Comparison of ENCODE assay signal across 8 cellular contexts in genomic region chr10:43605850-43606322, GRCh38. TPM values are rescaled to one million over a fixed set of nuclear protein-coding genes. Genes with fewer than 3 reads are reported as not detected.
DNase-seq lines count a peak whose midpoint lies in the region; ATAC-seq and TF ChIP-seq lines count a peak whose summit lies in the region.

No MANE protein-coding gene starts in this region.

- H3K27me3 ChIP-seq in ascending aorta = no peaks in the 10 kb centered on the region
- no peaks in the 10 kb centered on the region for H3K27me3 ChIP-seq in mesenchymal stem cell (ENCODE audit: control insufficient read depth in 1 of 2, insufficient read depth in 1 of 2, low read length in 2 of 2)

- no peak overlapping the region for H2BK5ac ChIP-seq in mesenchymal stem cell (ENCODE audit: low read depth, low read length, poor library complexity, severe bottlenecking)

- H2AK5ac ChIP-seq in mesenchymal stem cell (ENCODE audit: low read length, severe bottlenecking) = no peak overlapping the region

- H2AFZ ChIP-seq in mesenchymal stem cell (ENCODE audit: low read depth, low read length) = peak overlapping the region; percentile 79

- no peak overlapping the region for H3K4ac ChIP-seq in mesenchymal stem cell (ENCODE audit: low read depth in 1 of 2, low read length in 2 of 2)

- H3K27ac ChIP-seq in ascending aorta (peak overlapping the region; percentile 41 to 54), mesenchymal stem cell (ENCODE audit: low read length, poor library complexity, severe bottlenecking) (no peak overlapping the region)

- DNase-seq in GM12864 (ENCODE audit: low read depth) = no peak
- DNase-seq in ascending aorta (ENCODE audit: low spot score in 2 of 2) = no peak
- no peak for DNase-seq in mesenchymal stem cell
- DNase-seq in AML-193 (lab: John Stamatoyannopoulos, UW) = no peak
- no peak for DNase-seq in MV-4-11 (lab: John Stamatoyannopoulos, UW)
- DNase-seq in NCI-H1092 treated with DMSO at 0.1 percent for 48 hours (lab: John Stamatoyannopoulos, UW) = no peak

- no peak overlapping the region for H3K18ac ChIP-seq in mesenchymal stem cell (ENCODE audit: low read depth in 1 of 2, low read length in 2 of 2)

- H3K36me3 ChIP-seq in ascending aorta = peaks cover 0 to 18% of the 10 kb centered on the region in 2 donors
- peaks cover 10 to 26% of the 10 kb centered on the region in 2 experiments for H3K36me3 ChIP-seq in mesenchymal stem cell (ENCODE audit: control insufficient read depth in 1 of 2, insufficient read depth in 2 of 2, low read depth in 1 of 2, low read length in 2 of 2)

- peaks cover 13% of the 10 kb centered on the region for H3K79me1 ChIP-seq in mesenchymal stem cell (replicated peaks; ENCODE audit: low read length, poor library complexity, severe bottlenecking)

- H3K4me1 ChIP-seq in ascending aorta (peaks cover 0 to 10% of the 10 kb centered on the region in 2 donors), mesenchymal stem cell (ENCODE audit: control insufficient read depth, insufficient read depth, low read depth, low read length) (peaks cover 5% of the 10 kb centered on the region)

- H3K14ac ChIP-seq in mesenchymal stem cell (ENCODE audit: low read length in 2 of 2) = no peak overlapping the region

- H3K4me2 ChIP-seq in mesenchymal stem cell (ENCODE audit: low read length, poor library complexity, severe bottlenecking) = peak overlapping the region; percentile 81

- no peak overlapping the region for H4K91ac ChIP-seq in mesenchymal stem cell (ENCODE audit: low read length)

- H3K23ac ChIP-seq in mesenchymal stem cell (ENCODE audit: low read length in 2 of 2) = no peak overlapping the region

- H2BK15ac ChIP-seq in mesenchymal stem cell (ENCODE audit: low read depth, poor library complexity, severe bottlenecking) = no peak overlapping the region

- no peak overlapping the region for H2BK12ac ChIP-seq in mesenchymal stem cell (ENCODE audit: low read length in 2 of 2)

- H3K9ac ChIP-seq in mesenchymal stem cell (ENCODE audit: low read length) = peak overlapping the region; percentile 81

- ATAC-seq in HG02884 (IDR thresholded peaks at IDR 0.05; ENCODE audit: unreplicated experiment) (peak; percentile 16), HG02970 (IDR thresholded peaks at IDR 0.05; ENCODE audit: low FRiP score, unreplicated experiment) (no peak)

- H4K8ac ChIP-seq in mesenchymal stem cell (ENCODE audit: low read length) = peak overlapping the region; percentile 1

- H3K9me3 ChIP-seq in ascending aorta (no peaks in the 10 kb centered on the region), mesenchymal stem cell (ENCODE audit: control insufficient read depth, low read length) (peaks cover 8% of the 10 kb centered on the region)

- WGBS in mesenchymal stem cell = 65% methylated on average over 12 of the region's 12 CpGs

- TF ChIP-seq CTCF in GM12864 (IDR thresholded peaks at IDR 0.05; ENCODE audit: low read depth, low read length, missing control alignments) (no peak), ascending aorta (IDR thresholded peaks at IDR 0.05) (peak in 1 of 3 experiments; percentile 4)

- H2BK120ac ChIP-seq in mesenchymal stem cell (ENCODE audit: low read depth, low read length) = no peak overlapping the region

- intact Hi-C loops in ascending aorta (cut with DNase I) = loop anchor here (2.0 kb wide), 2 partner anchors 31 to 43 kb away; partner anchors contain the start of genes ZNF239 and ZNF32

- H3K4me3 ChIP-seq in GM12864 (ENCODE audit: low read depth, low read length) (peak overlapping the region; percentile 87), ascending aorta (peak overlapping the region; percentile 72 to 97), mesenchymal stem cell (ENCODE audit: insufficient read depth in 1 of 2, low read depth in 1 of 2, low read length in 2 of 2) (peak overlapping the region in 1 of 2 experiments; percentile 83)

RNA-seq across cellular contexts. Expression of gene ZNF485, which starts 0.4 kb away (rescaled TPM):
- 0.43 TPM for total RNA-seq in ascending aorta
- 0.91 TPM for polyA plus RNA-seq in mesenchymal stem cell (2013, experiment 1 of 2)
- 0.88 TPM for polyA plus RNA-seq in mesenchymal stem cell (2013, experiment 2 of 2)

RNA-seq across cellular contexts. Expression of gene ZNF239, which starts 31.5 kb away (rescaled TPM):
- 7.1 TPM for total RNA-seq in ascending aorta
- polyA plus RNA-seq in mesenchymal stem cell (2013, experiment 1 of 2) = 1.3 TPM
- 1.3 TPM for polyA plus RNA-seq in mesenchymal stem cell (2013, experiment 2 of 2)

RNA-seq across cellular contexts. Expression of gene ZNF32, which starts 42.8 kb away (rescaled TPM):
- 10.9 TPM for total RNA-seq in ascending aorta
- 24.7 TPM for polyA plus RNA-seq in mesenchymal stem cell (2013, experiment 1 of 2)
- polyA plus RNA-seq in mesenchymal stem cell (2013, experiment 2 of 2) = 25.4 TPM
